8 cellular contexts compared by ENCODE assay signal in the genomic region with DNA sequence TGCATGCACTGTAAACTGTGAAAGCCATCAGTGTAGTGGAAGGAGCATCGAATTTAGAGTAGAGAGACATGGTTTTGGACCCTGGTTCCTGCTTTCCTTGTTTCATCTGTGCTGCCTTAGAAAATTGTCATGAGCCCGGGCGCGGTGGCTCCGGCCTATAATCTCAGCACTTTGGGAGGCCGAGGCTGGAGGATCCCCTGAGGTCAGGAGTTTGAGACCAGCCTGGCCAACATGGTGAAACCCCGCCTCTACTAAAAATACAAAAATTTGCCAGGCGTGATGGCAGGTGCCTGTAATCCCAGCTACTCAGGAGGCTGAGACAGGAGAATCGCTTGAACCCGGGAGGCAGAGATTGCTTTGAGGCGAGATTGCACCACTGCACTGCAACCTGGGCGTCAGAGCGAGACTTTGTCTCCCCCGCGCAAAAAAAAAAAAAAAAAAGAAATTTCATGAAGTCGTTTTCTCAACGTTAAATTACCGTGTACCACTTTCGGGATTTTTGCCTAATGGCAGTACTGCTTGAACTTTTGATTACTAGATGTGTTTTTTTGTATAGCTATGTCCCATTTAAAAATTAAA. TPM values are rescaled to one million over a fixed set of nuclear protein-coding genes. Genes with fewer than 3 reads are reported as not detected.
DNase-seq lines count a peak whose midpoint lies in the region; ATAC-seq and TF ChIP-seq lines count a peak whose summit lies in the region.

No MANE protein-coding gene starts in this region.

- H3K27me3 ChIP-seq in BE2C (no peaks in the 10 kb centered on the region), MG63 (no peaks in the 10 kb centered on the region), dorsolateral prefrontal cortex (no peaks in the 10 kb centered on the region)

- no peaks in the 10 kb centered on the region; the same call in 1 of the 2 replicates for H3K4me1 ChIP-seq in BE2C

- H3K4me3 Mint-ChIP-seq in nephron = peak overlapping the region; percentile 86 to 96 (median 93)

- peaks cover 14% of the 10 kb centered on the region for H3K36me3 Mint-ChIP-seq in nephron (ENCODE audit: low read depth)

- H3K27ac Mint-ChIP-seq in nephron = peak overlapping the region; percentile 85 to 96 (median 92)

- ATAC-seq in GM21528 (IDR thresholded peaks at IDR 0.05; ENCODE audit: low FRiP score, unreplicated experiment) (no peak), GM19023 (IDR thresholded peaks at IDR 0.05; ENCODE audit: unreplicated experiment) (no peak)

- no peaks in the 10 kb centered on the region for H3K9me3 Mint-ChIP-seq in nephron

- H3K4me1 Mint-ChIP-seq in nephron = peaks cover 5% of the 10 kb centered on the region

- H3K27ac ChIP-seq in dorsolateral prefrontal cortex = peak overlapping the region; percentile 94 to 100 (median 99)

- H3K9me3 ChIP-seq in BE2C (no peaks in the 10 kb centered on the region), MG63 (no peaks in the 10 kb centered on the region)

- no peak for DNase-seq in BE2C
- DNase-seq in MG63 = no peak
- no peak for DNase-seq in dorsolateral prefrontal cortex
- DNase-seq in MV-4-11 (lab: John Stamatoyannopoulos, UW) = no peak
- no peak for DNase-seq in activated CD8-positive, alpha-beta memory T cell treated with anti-CD3 and anti-CD28 coated beads for 24 hours

- intact Hi-C loops in dorsolateral prefrontal cortex (cut with DNase I) = loop anchor here in 1 of 2 donors (5.0 kb wide), 1 partner anchor 266 kb away; the partner anchor contains the start of gene ARL6IP1

- no peak for TF ChIP-seq CTCF in BE2C (IDR thresholded peaks at IDR 0.05; ENCODE audit: low read depth, low read length)
- TF ChIP-seq CTCF in dorsolateral prefrontal cortex (IDR thresholded peaks at IDR 0.05 in 54 of 56, conservative IDR thresholded peaks at IDR 0.05 in 2 of 56; ENCODE audit: low read depth in 1 of 56, partially characterized antibody in 56 of 56) = no peak
- no peak for TF ChIP-seq CTCF in nephron (IDR thresholded peaks at IDR 0.05; ENCODE audit: unreplicated experiment in 3 of 3)

- peaks cover 8% of the 10 kb centered on the region; the same call in 1 of the 2 replicates for H3K36me3 ChIP-seq in BE2C
- peaks cover 19% of the 10 kb centered on the region for H3K36me3 ChIP-seq in MG63

- H3K4me3 ChIP-seq in BE2C (ENCODE audit: low read depth, low read length) = peak overlapping the region; percentile 95
- H3K4me3 ChIP-seq in MG63 = peak overlapping the region; percentile 88
- peak overlapping the region; percentile 64 to 98 (median 85) for H3K4me3 ChIP-seq in dorsolateral prefrontal cortex

- H3K27me3 Mint-ChIP-seq in nephron (ENCODE audit: low read depth) = no peaks in the 10 kb centered on the region

RNA-seq across cellular contexts. Expression of gene COQ7, which starts 0.9 kb away (rescaled TPM):
- polyA plus RNA-seq in BE2C (2012; ENCODE audit: insufficient read depth, insufficient read length, low read depth) = 32.4 TPM
- 21.8 and 28.3 TPM in 2 replicates for total RNA-seq in MG63 (2014; rRNA removed; shearing (Covaris generic); ENCODE audit: low replicate concordance)
- total RNA-seq in dorsolateral prefrontal cortex = 10 to 100 TPM; 16.8 to 38.7 (median 28.3) TPM

RNA-seq across cellular contexts. Expression of gene ITPRIPL2, which starts 45.4 kb away (rescaled TPM):
- polyA plus RNA-seq in BE2C (2012; ENCODE audit: insufficient read depth, insufficient read length, low read depth) = 1.4 TPM
- total RNA-seq in MG63 (2014; rRNA removed; shearing (Covaris generic); ENCODE audit: low replicate concordance) = 18.0 and 19.0 TPM in 2 replicates
- total RNA-seq in dorsolateral prefrontal cortex = 10 to 100 TPM in 59 of 120 experiments, 1 to 10 TPM in 61; 5.1 to 23.9 (median 9.8) TPM
